In the genomic region with DNA sequence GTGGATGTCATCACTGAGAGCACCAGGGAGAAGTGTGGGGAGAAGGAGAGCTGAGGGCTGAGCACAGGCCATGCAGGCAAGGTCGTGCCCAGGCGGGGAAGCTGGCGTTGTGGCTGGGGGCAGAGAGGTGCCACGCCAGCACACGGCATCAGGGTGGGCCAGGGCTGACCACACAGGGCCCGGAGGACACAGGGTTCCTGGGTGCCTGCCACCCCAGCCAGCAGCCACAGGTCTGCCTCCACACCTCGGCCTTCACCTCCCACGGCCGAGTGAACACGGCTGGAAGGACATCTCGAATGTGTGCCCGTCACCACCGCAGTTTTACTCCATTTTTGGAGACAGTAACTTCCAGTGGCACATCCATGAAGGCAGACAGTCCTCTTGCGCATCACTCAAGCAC, we compare ENCODE assay signal across 26 cellular contexts.
DNase-seq lines count a peak whose midpoint lies in the region; ATAC-seq and TF ChIP-seq lines count a peak whose summit lies in the region.
"Had no signal": no experiment of that assay in that cellular context is flagged by ENCODE, and none has a peak within 500 bp of the region (broad histone marks: within the 10 kb centered on the region; RNA-seq: fewer than 3 reads in every experiment).

No MANE protein-coding gene starts in this region.

- WGBS in gastroesophageal sphincter (ENCODE audit: low coverage in 1 of 2), 2 donors: 67 to 93% methylated on average over 3 of the region's 14 CpGs
- 94 to 95% methylated on average over 14 of the region's 14 CpGs for WGBS in sigmoid colon, 2 donors

- no peak overlapping the region for H3K4me3 ChIP-seq in BLaER1 treated with 17β-estradiol and CSF1 and Interleukin-3, amounts not matched to agents 10 nM and 100 nM
- H3K4me3 ChIP-seq in adipocyte (ENCODE audit: low read length) (no peak overlapping the region), gastroesophageal sphincter (no peak overlapping the region), sigmoid colon (no peak overlapping the region), dorsolateral prefrontal cortex (no peak overlapping the region)
- H3K4me3 ChIP-seq: heart right ventricle had no signal

- peaks cover 0 to 2% (median 0%) of the 10 kb centered on the region in 11 experiments; a peak in 3 of 22 replicates for H3K36me3 ChIP-seq in BLaER1 treated with 17β-estradiol and CSF1 and Interleukin-3, amounts not matched to agents 10 nM and 100 nM
- H3K36me3 ChIP-seq in adipocyte (ENCODE audit: control insufficient read depth, insufficient read depth, low read length, severe bottlenecking) (no peaks in the 10 kb centered on the region), gastroesophageal sphincter (peaks cover 0 to under 1% of the 10 kb centered on the region in 2 donors), sigmoid colon (no peaks in the 10 kb centered on the region)
- H3K36me3 ChIP-seq: heart right ventricle had no signal

- TF ChIP-seq POLR2A in gastroesophageal sphincter (IDR thresholded peaks at IDR 0.05): no peak
- no peak for TF ChIP-seq POLR2A in sigmoid colon (IDR thresholded peaks at IDR 0.05)

- intact Hi-C loops in sigmoid colon (cut with DNase I) (loop anchor here (5.0 kb wide), 1 partner anchor 46 kb away; no protein-coding TSS in a partner anchor), dorsolateral prefrontal cortex (cut with DNase I) (no loop called here)

- DNase-seq in adipocyte (ENCODE audit: low read depth): no peak
- peak; percentile 63 for DNase-seq in sigmoid colon
- no peak for DNase-seq in stimulated activated CD4-positive, alpha-beta T cell treated with anti-CD3 and anti-CD28 coated beads, Interleukin-15, amount 100 ng/mL, for 24 hours
- DNase-seq in T-helper 2 cell: no peak
- no peak for DNase-seq in dorsolateral prefrontal cortex
- DNase-seq in NCI-H1105 (lab: John Stamatoyannopoulos, UW): no peak
- DNase-seq: ACHN; activated CD4-positive, alpha-beta T cell treated with anti-CD3 and anti-CD28 coated beads for 4 hours; activated gamma-delta T cell treated with Interleukin-2 at 50 U/mL for 16 hours; C1 segment of cervical spinal cord; Calu3; DMS79 treated with DMSO at 0.1 percent for 48 hours; effector memory CD8-positive, alpha-beta T cell; erythroblast; foreskin keratinocyte; heart right ventricle; MM.1S; NCI-H1436; NCI-H2107; NCI-H446 treated with DMSO at 0.1 percent for 48 hours; SK-N-SH; small intestine had no signal

- H3K27ac ChIP-seq in BLaER1 treated with 17β-estradiol and CSF1 and Interleukin-3, amounts not matched to agents 10 nM and 100 nM: peak overlapping the region in 5 of 11 experiments; percentile 26 to 66 (median 63); a peak in 8 of 22 replicates
- H3K27ac ChIP-seq in gastroesophageal sphincter (peak overlapping the region; percentile 5 to 91 (median 81)), sigmoid colon (peak overlapping the region in 2 of 4 donors; percentile 73 to 74), dorsolateral prefrontal cortex (peak overlapping the region in 1 of 59 donors; percentile 11)
- H3K27ac ChIP-seq: foreskin keratinocyte, KMS-11, RWPE1 had no signal

- no peak for TF ChIP-seq EP300 in gastroesophageal sphincter (IDR thresholded peaks at IDR 0.05)
- no peak for TF ChIP-seq EP300 in sigmoid colon (IDR thresholded peaks at IDR 0.05)

- no peaks in the 10 kb centered on the region for H3K9me3 ChIP-seq in BLaER1 treated with 17β-estradiol and CSF1 and Interleukin-3, amounts not matched to agents 10 nM and 100 nM (replicated peaks in 1 of 11)
- no peaks in the 10 kb centered on the region for H3K9me3 ChIP-seq in adipocyte (ENCODE audit: control insufficient read depth, low read length)
- H3K9me3 ChIP-seq in gastroesophageal sphincter: no peaks in the 10 kb centered on the region
- no peaks in the 10 kb centered on the region for H3K9me3 ChIP-seq in sigmoid colon
- H3K9me3 ChIP-seq: heart right ventricle, SK-N-SH had no signal

- H3K27me3 ChIP-seq in BLaER1 treated with 17β-estradiol and CSF1 and Interleukin-3, amounts not matched to agents 10 nM and 100 nM: peaks cover 0 to 36% (median 0%) of the 10 kb centered on the region in 11 experiments; a peak in 4 of 22 replicates
- H3K27me3 ChIP-seq in adipocyte (replicated peaks; ENCODE audit: control insufficient read depth, insufficient read depth, low read length) (no peaks in the 10 kb centered on the region), gastroesophageal sphincter (no peaks in the 10 kb centered on the region), sigmoid colon (no peaks in the 10 kb centered on the region), dorsolateral prefrontal cortex (no peaks in the 10 kb centered on the region)
- H3K27me3 ChIP-seq: foreskin keratinocyte, heart right ventricle had no signal

- no peak for ATAC-seq in gastroesophageal sphincter
- ATAC-seq: effector memory CD8-positive, alpha-beta T cell; foreskin keratinocyte had no signal

- H3K9ac ChIP-seq in BLaER1 treated with 17β-estradiol and CSF1 and Interleukin-3, amounts not matched to agents 10 nM and 100 nM: peak overlapping the region in 4 of 11 experiments; percentile 20 to 49 (median 35); a peak in 4 of 22 replicates
- H3K9ac ChIP-seq in adipocyte (ENCODE audit: low read length): peak overlapping the region; percentile 34
- H3K9ac ChIP-seq: KMS-11, SK-N-SH had no signal

- peak overlapping the region; percentile 55 to 84 (median 71) for H3K4me2 ChIP-seq in BLaER1 treated with 17β-estradiol and CSF1 and Interleukin-3, amounts not matched to agents 10 nM and 100 nM
- H3K4me2 ChIP-seq: KMS-11, SK-N-SH had no signal

- TF ChIP-seq CTCF in gastroesophageal sphincter (IDR thresholded peaks at IDR 0.05) (no peak), sigmoid colon (IDR thresholded peaks at IDR 0.05) (no peak), dorsolateral prefrontal cortex (IDR thresholded peaks at IDR 0.05 in 54 of 56, conservative IDR thresholded peaks at IDR 0.05 in 2 of 56; ENCODE audit: low read depth in 1 of 56, partially characterized antibody in 56 of 56) (no peak)

- peaks cover 49 to 85% (median 76%) of the 10 kb centered on the region in 10 experiments for H3K4me1 ChIP-seq in BLaER1 treated with 17β-estradiol and CSF1 and Interleukin-3, amounts not matched to agents 10 nM and 100 nM
- H3K4me1 ChIP-seq in adipocyte (ENCODE audit: control insufficient read depth, insufficient read depth, low read length): peaks cover 65% of the 10 kb centered on the region
- peaks cover 14 to 78% (median 38%) of the 10 kb centered on the region in 3 donors for H3K4me1 ChIP-seq in gastroesophageal sphincter
- peaks cover 0 to 73% (median 68%) of the 10 kb centered on the region in 4 donors for H3K4me1 ChIP-seq in sigmoid colon
- H3K4me1 ChIP-seq: foreskin keratinocyte had no signal

- peaks cover 0 to 15% (median 0%) of the 10 kb centered on the region in 11 experiments; a peak in 2 of 22 replicates for H4K20me1 ChIP-seq in BLaER1 treated with 17β-estradiol and CSF1 and Interleukin-3, amounts not matched to agents 10 nM and 100 nM
